Comparison of ENCODE assay signal across 8 cellular contexts in the genomic region with DNA sequence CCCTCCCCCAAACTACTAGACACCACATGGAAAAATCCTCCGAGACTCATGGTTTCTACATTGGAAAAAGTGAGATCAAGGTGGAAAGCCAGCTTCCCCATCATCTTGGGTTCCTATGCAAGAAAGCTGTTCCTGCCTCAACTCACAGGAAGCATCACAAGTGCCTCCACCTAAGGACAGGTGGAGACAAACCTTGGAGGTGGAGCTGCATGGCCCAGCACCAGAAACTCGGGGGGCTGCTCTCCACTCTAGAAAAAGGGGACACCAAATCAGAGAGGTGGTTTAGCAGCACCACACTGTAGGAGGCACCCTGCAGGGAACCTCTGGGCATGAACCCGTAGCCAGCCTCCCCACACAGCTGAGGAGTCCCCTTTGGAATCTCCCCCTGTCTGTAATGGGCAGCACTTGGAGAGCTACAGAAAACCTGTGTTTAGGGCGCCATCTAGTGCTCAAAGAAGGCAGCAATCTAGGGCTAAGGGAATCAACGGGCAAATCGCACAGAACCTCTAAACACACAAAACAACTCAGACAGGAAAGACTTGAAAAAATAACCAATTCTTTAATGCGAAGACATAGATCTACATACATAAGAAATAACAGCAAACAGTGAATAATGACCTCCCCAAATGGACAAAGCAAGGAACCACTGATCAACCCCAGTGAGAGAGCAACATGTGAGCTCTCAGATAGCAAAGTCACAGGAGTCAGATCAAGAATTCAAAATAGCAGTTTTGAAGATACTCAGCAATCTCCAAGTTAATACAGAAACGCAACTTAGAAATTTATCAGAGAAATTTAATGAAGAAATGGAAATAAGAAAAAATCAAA. TPM values are rescaled to one million over a fixed set of nuclear protein-coding genes. Genes with fewer than 3 reads are reported as not detected.
DNase-seq lines count a peak whose midpoint lies in the region; ATAC-seq and TF ChIP-seq lines count a peak whose summit lies in the region.

No MANE protein-coding gene starts in this region.

- DNase-seq in BE2C (peak; percentile 65), HS-5 (ENCODE audit: low read depth) (peak; percentile 1), Peyer's patch (peak in 2 of 3 donors; percentile 44 to 86), fibroblast of villous mesenchyme (ENCODE audit: low read depth) (peak; percentile 54), osteoblast (ENCODE audit: insufficient read length, low spot score, missing footprints) (peak; percentile 85), ureter (ENCODE audit: low spot score) (peak; percentile 65)

- H3K9me3 ChIP-seq in BE2C (no peaks in the 10 kb centered on the region), Peyer's patch (no peaks in the 10 kb centered on the region), osteoblast (ENCODE audit: low read depth, low read length) (no peaks in the 10 kb centered on the region)

- peaks cover 5% of the 10 kb centered on the region for H3K4me1 Mint-ChIP-seq in activated T-helper 17 cell treated with anti-CD3 and anti-CD28 coated beads, Interleukin-2, amount 50 U/mL, for 72 hours

- peak; percentile 83 for TF ChIP-seq CTCF in BE2C (IDR thresholded peaks at IDR 0.05; ENCODE audit: low read depth, low read length)
- peak; percentile 29 to 62 (median 52) for TF ChIP-seq CTCF in Peyer's patch (IDR thresholded peaks at IDR 0.05)
- peak; percentile 81 for TF ChIP-seq CTCF in fibroblast of villous mesenchyme (IDR thresholded peaks at IDR 0.05; ENCODE audit: insufficient read depth, low read depth, low read length)
- peak; percentile 89 for TF ChIP-seq CTCF in osteoblast (IDR thresholded peaks at IDR 0.05; ENCODE audit: extremely low read depth, low read depth, low read length)

- H3K27ac ChIP-seq in Peyer's patch (no peak overlapping the region), osteoblast (ENCODE audit: low read depth, low read length) (no peak overlapping the region)

- H3K79me2 ChIP-seq in osteoblast (ENCODE audit: insufficient read depth, low read length) = no peaks in the 10 kb centered on the region

- H3K27ac Mint-ChIP-seq in activated T-helper 17 cell treated with anti-CD3 and anti-CD28 coated beads, Interleukin-2, amount 50 U/mL, for 72 hours = no peak overlapping the region

- no peak overlapping the region for H3K4me3 Mint-ChIP-seq in activated T-helper 17 cell treated with anti-CD3 and anti-CD28 coated beads, Interleukin-2, amount 50 U/mL, for 72 hours

- no peaks in the 10 kb centered on the region for H4K20me1 ChIP-seq in osteoblast (ENCODE audit: insufficient read depth, low read length)

- H3K4me2 ChIP-seq in osteoblast (ENCODE audit: insufficient read depth, low read length) = no peak overlapping the region

- H3K4me3 ChIP-seq in BE2C (ENCODE audit: low read depth, low read length) (no peak overlapping the region), Peyer's patch (no peak overlapping the region), fibroblast of villous mesenchyme (ENCODE audit: low read depth, low read length) (no peak overlapping the region), osteoblast (ENCODE audit: insufficient read depth, low read length) (no peak overlapping the region)

- no peaks in the 10 kb centered on the region for H3K36me3 ChIP-seq in BE2C
- no peaks in the 10 kb centered on the region for H3K36me3 ChIP-seq in Peyer's patch
- H3K36me3 ChIP-seq in osteoblast (ENCODE audit: insufficient read depth, low read length) = no peaks in the 10 kb centered on the region

- peak; percentile 69 for ATAC-seq in GM18870 (IDR thresholded peaks at IDR 0.05; ENCODE audit: unreplicated experiment)
- ATAC-seq in activated T-helper 17 cell treated with anti-CD3 and anti-CD28 coated beads, Interleukin-2, amount 50 U/mL, for 72 hours (replicated peaks) = peak; percentile 60

- H2AFZ ChIP-seq in osteoblast (ENCODE audit: low read length) = no peak overlapping the region

- no peaks in the 10 kb centered on the region for H3K27me3 Mint-ChIP-seq in activated T-helper 17 cell treated with anti-CD3 and anti-CD28 coated beads, Interleukin-2, amount 50 U/mL, for 72 hours

- no peak for TF ChIP-seq POLR2A in Peyer's patch (IDR thresholded peaks at IDR 0.05)

- H3K4me1 ChIP-seq in BE2C (no peaks in the 10 kb centered on the region), Peyer's patch (peaks cover 0 to 2% (median 0%) of the 10 kb centered on the region in 4 donors), osteoblast (ENCODE audit: insufficient read depth, low read length) (no peaks in the 10 kb centered on the region)

- H3K9me3 Mint-ChIP-seq in activated T-helper 17 cell treated with anti-CD3 and anti-CD28 coated beads, Interleukin-2, amount 50 U/mL, for 72 hours = no peaks in the 10 kb centered on the region

- H3K27me3 ChIP-seq in BE2C = no peaks in the 10 kb centered on the region
- no peaks in the 10 kb centered on the region for H3K27me3 ChIP-seq in Peyer's patch
- H3K27me3 ChIP-seq in osteoblast (ENCODE audit: insufficient read depth, low read length) = no peaks in the 10 kb centered on the region

- no peaks in the 10 kb centered on the region for H3K36me3 Mint-ChIP-seq in activated T-helper 17 cell treated with anti-CD3 and anti-CD28 coated beads, Interleukin-2, amount 50 U/mL, for 72 hours (ENCODE audit: low read depth)

RNA-seq across cellular contexts. Expression of gene ZBTB33, which starts 37.0 kb away (rescaled TPM):
- 10.3 TPM for polyA plus RNA-seq in BE2C (2012; ENCODE audit: insufficient read depth, insufficient read length, low read depth)
- total RNA-seq in Peyer's patch = 10 to 100 TPM in 1 of 4 donors, 1 to 10 TPM in 3; 4.9 to 13.0 (median 8.6) TPM
- total RNA-seq in activated T-helper 17 cell treated with anti-CD3 and anti-CD28 coated beads, Interleukin-2, amount 50 U/mL, for 72 hours = 10 to 100 TPM; 14.4 to 14.7 TPM
- total RNA-seq in fibroblast of villous mesenchyme = 12.9 and 20.3 TPM in 2 replicates
- 19.2 and 20.0 TPM in 2 replicates for total RNA-seq in osteoblast
- total RNA-seq in ureter = 15.2 TPM

RNA-seq across cellular contexts. Expression of gene RHOXF2, which starts 55.2 kb away (rescaled TPM):
- not detected for polyA plus RNA-seq in BE2C (2012; ENCODE audit: insufficient read depth, insufficient read length, low read depth)
- not detected for total RNA-seq in Peyer's patch
- total RNA-seq in activated T-helper 17 cell treated with anti-CD3 and anti-CD28 coated beads, Interleukin-2, amount 50 U/mL, for 72 hours = under 1 TPM in 1 of 2 donors, not detected in 1; 0.29 TPM
- 0.32 TPM in 1 of 2 replicates, not detected in the other for total RNA-seq in fibroblast of villous mesenchyme
- under 0.01 TPM in 1 of 2 replicates, not detected in the other for total RNA-seq in osteoblast
- not detected for total RNA-seq in ureter

Comparison
In these comparisons a context has a peak if more than half of its experiments do, and no peak if none do; other contexts are left out.
1. DNase-seq: peak in every context shown above with its lines; median percentile 85 in osteoblast; 65 in BE2C; 65 in Peyer's patch; 65 in ureter; 54 in fibroblast of villous mesenchyme; 1 in HS-5.